ENCODE assay signal across 8 cellular contexts in genomic region chr4:122758033-122758432, GRCh38. TPM values are rescaled to one million over a fixed set of nuclear protein-coding genes. Genes with fewer than 3 reads are reported as not detected.
DNase-seq lines count a peak whose midpoint lies in the region; ATAC-seq and TF ChIP-seq lines count a peak whose summit lies in the region.

No MANE protein-coding gene starts in this region.

- DNase-seq in AG09319 (ENCODE audit: extremely low read depth, low read depth) (no peak), NCI-H146 treated with DMSO at 0.1 percent for 48 hours (lab: John Stamatoyannopoulos, UW; ENCODE audit: unreplicated experiment) (peak; percentile 15), cerebellar cortex (ENCODE audit: low spot score) (peak; percentile 49), mucosa of descending colon (peak in 1 of 3 donors; percentile 51)
- DNase-seq in effector CD4-positive, alpha-beta T cell: no peak

- H3K36me3 ChIP-seq in mucosa of descending colon (ENCODE audit: low read depth): no peaks in the 10 kb centered on the region

- no peak overlapping the region for H3K4me3 ChIP-seq in mucosa of descending colon

- peaks cover 5% of the 10 kb centered on the region for H3K4me1 ChIP-seq in mucosa of descending colon (ENCODE audit: low read depth)

- TF ChIP-seq CTCF in AG09319 (IDR thresholded peaks at IDR 0.05; ENCODE audit: low read depth, low read length) (peak; percentile 56), GM12874 (IDR thresholded peaks at IDR 0.05; ENCODE audit: insufficient read depth, low read depth, low read length) (peak; percentile 34; the same call in 1 of the 2 replicates), mucosa of descending colon (IDR thresholded peaks at IDR 0.05) (peak; percentile 49)

- no peaks in the 10 kb centered on the region for H3K9me3 ChIP-seq in mucosa of descending colon

- intact Hi-C loops in mucosa of descending colon (cut with DNase I, micrococcal nuclease): loop anchor here in 1 of 2 donors (5.0 kb wide), 1 partner anchor 164 kb away; the partner anchor contains the start of gene NUDT6

- ATAC-seq in mucosa of descending colon (peak; percentile 98), GM21360 (IDR thresholded peaks at IDR 0.05; ENCODE audit: unreplicated experiment) (no peak), GM21576 (IDR thresholded peaks at IDR 0.05; ENCODE audit: unreplicated experiment) (no peak)

RNA-seq across cellular contexts. Expression of gene BBS12, which starts 25.5 kb away (rescaled TPM):
- 1 to 10 TPM; 3.3 to 5.4 (median 3.9) TPM for total RNA-seq in mucosa of descending colon

Comparison
In these comparisons a context has a peak if more than half of its experiments do, and no peak if none do; other contexts are left out.
1. DNase-seq: peak in NCI-H146 treated with DMSO at 0.1 percent for 48 hours (single experiment) and cerebellar cortex (single experiment); none in AG09319 (single experiment) and effector CD4-positive, alpha-beta T cell (single experiment).
2. Peak in every context shown above with its lines, with median percentiles within 50 percentile points of each other: CTCF ChIP-seq.